13 cellular contexts compared by ENCODE assay signal in genomic region chr12:118374909-118375308, GRCh38. TPM values are rescaled to one million over a fixed set of nuclear protein-coding genes. Genes with fewer than 3 reads are reported as not detected.
DNase-seq lines count a peak whose midpoint lies in the region; ATAC-seq and TF ChIP-seq lines count a peak whose summit lies in the region.
"Had no signal": no experiment of that assay in that cellular context is flagged by ENCODE, and none has a peak within 500 bp of the region (broad histone marks: within the 10 kb centered on the region; RNA-seq: fewer than 3 reads in every experiment).

No MANE protein-coding gene starts in this region.

- intact Hi-C loops in left ventricle myocardium inferior (cut with micrococcal nuclease), result loop anchor here (5.0 kb wide), 1 partner anchor 188 kb away; no protein-coding TSS in a partner anchor
- intact Hi-C loops in right cardiac atrium (cut with DNase I), result loop anchor here (5.0 kb wide), 3 partner anchors 183 to 253 kb away; no protein-coding TSS in a partner anchor
- intact Hi-C loops in Caco-2 (cut with micrococcal nuclease; ENCODE audit: unreplicated experiment), result no loop called here

- H3K4me2 ChIP-seq in mesenchymal stem cell (ENCODE audit: low read length, poor library complexity, severe bottlenecking), result no peak overlapping the region

- H2BK5ac ChIP-seq in mesenchymal stem cell (ENCODE audit: low read depth, low read length, poor library complexity, severe bottlenecking), result no peak overlapping the region

- no peak for ATAC-seq in right cardiac atrium

- H2BK120ac ChIP-seq in mesenchymal stem cell (ENCODE audit: low read depth, low read length), result no peak overlapping the region

- BruUV-seq in Caco-2 (replicated peaks; lab: Mats Ljungman, UMichigan), result no TSS peak

- no peak overlapping the region for H3K14ac ChIP-seq in mesenchymal stem cell (ENCODE audit: low read length in 2 of 2)

- no peak overlapping the region for H3K23ac ChIP-seq in mesenchymal stem cell (ENCODE audit: low read length in 2 of 2)

- no peak overlapping the region for H4K8ac ChIP-seq in mesenchymal stem cell (ENCODE audit: low read length)

- H3K4me1 ChIP-seq in left ventricle myocardium inferior, result peaks cover 79% of the 10 kb centered on the region
- H3K4me1 ChIP-seq in right cardiac atrium (ENCODE audit: control insufficient read depth, insufficient read depth, low read length), result no peaks in the 10 kb centered on the region
- peaks cover 2% of the 10 kb centered on the region for H3K4me1 ChIP-seq in mesenchymal stem cell (ENCODE audit: control insufficient read depth, insufficient read depth, low read depth, low read length)
- H3K4me1 ChIP-seq in Caco-2, result peaks cover 7% of the 10 kb centered on the region; the same call in 1 of the 2 replicates

- no peak overlapping the region for H2AK5ac ChIP-seq in mesenchymal stem cell (ENCODE audit: low read length, severe bottlenecking)

- H3K79me1 ChIP-seq in mesenchymal stem cell (replicated peaks; ENCODE audit: low read length, poor library complexity, severe bottlenecking), result peaks cover 28% of the 10 kb centered on the region

- H3K18ac ChIP-seq in mesenchymal stem cell (ENCODE audit: low read depth in 1 of 2, low read length in 2 of 2), result no peak overlapping the region

- H3K36me3 Mint-ChIP-seq in type B pancreatic cell, result peaks cover 2% of the 10 kb centered on the region
- peaks cover 14% of the 10 kb centered on the region for H3K36me3 Mint-ChIP-seq in Caco-2 (ENCODE audit: insufficient read depth, unreplicated experiment)

- H3K27ac ChIP-seq in left ventricle myocardium inferior (replicated peaks) (peak overlapping the region; percentile 95), right cardiac atrium (ENCODE audit: low read length) (no peak overlapping the region), angular gyrus (ENCODE audit: low read depth, low read length) (peak overlapping the region; percentile 98), mesenchymal stem cell (ENCODE audit: low read length, poor library complexity, severe bottlenecking) (no peak overlapping the region)
- H3K27ac ChIP-seq: WERI-Rb-1 had no signal

- H3K4me3 ChIP-seq in left ventricle myocardium inferior (peak overlapping the region; percentile 22), right cardiac atrium (ENCODE audit: low read length) (no peak overlapping the region), mesenchymal stem cell (ENCODE audit: insufficient read depth in 1 of 2, low read depth in 1 of 2, low read length in 2 of 2) (peak overlapping the region in 1 of 2 experiments; percentile 99), Caco-2 (ENCODE audit: low read depth, low read length) (no peak overlapping the region)
- H3K4me3 ChIP-seq: Peyer's patch had no signal

- POLR2A ChIA-PET in Caco-2 (lab: Charles Lee), result no interaction called here

- 53% methylated on average over 5 of the region's 5 CpGs for WGBS in right cardiac atrium
- 97% methylated on average over 5 of the region's 5 CpGs for WGBS in mesenchymal stem cell

- TF ChIP-seq CTCF in left ventricle myocardium inferior (IDR thresholded peaks at IDR 0.05; ENCODE audit: borderline replicate concordance), result no peak
- no peak for TF ChIP-seq CTCF in type B pancreatic cell (conservative IDR thresholded peaks at IDR 0.05)
- no peak for TF ChIP-seq CTCF in Caco-2 (IDR thresholded peaks at IDR 0.05; ENCODE audit: insufficient read depth in 1 of 2, low read depth in 1 of 2, low read length in 1 of 2, severe bottlenecking in 1 of 2, unreplicated experiment in 1 of 2)

- H3K4me1 Mint-ChIP-seq in type B pancreatic cell (ENCODE audit: unreplicated experiment) (peaks cover 27% of the 10 kb centered on the region), Caco-2 (ENCODE audit: low read depth, unreplicated experiment) (peaks cover 7% of the 10 kb centered on the region)

- CTCF ChIA-PET in Caco-2 (lab: Charles Lee), result interaction anchor here (1.9 to 2.3 kb wide), 2 partner anchors 16 to 254 kb away, joined by 7 to 10 read pairs; no protein-coding TSS in a partner anchor

- no peak overlapping the region for H2BK12ac ChIP-seq in mesenchymal stem cell (ENCODE audit: low read length in 2 of 2)

- no peaks in the 10 kb centered on the region for H3K9me3 Mint-ChIP-seq in type B pancreatic cell
- no peaks in the 10 kb centered on the region for H3K9me3 Mint-ChIP-seq in Caco-2 (ENCODE audit: unreplicated experiment)
- H3K9me3 Mint-ChIP-seq: activated naive CD4-positive, alpha-beta T cell treated with anti-CD3 and anti-CD28 coated beads for 36 hours; endodermal cell had no signal

- no peaks in the 10 kb centered on the region for H3K9me3 ChIP-seq in left ventricle myocardium inferior (replicated peaks)
- H3K9me3 ChIP-seq in right cardiac atrium (ENCODE audit: control insufficient read depth, low read length), result no peaks in the 10 kb centered on the region
- H3K9me3 ChIP-seq in mesenchymal stem cell (ENCODE audit: control insufficient read depth, low read length), result no peaks in the 10 kb centered on the region
- H3K9me3 ChIP-seq in Caco-2, result no peaks in the 10 kb centered on the region
- H3K9me3 ChIP-seq: Peyer's patch had no signal

- H3K9ac ChIP-seq in mesenchymal stem cell (ENCODE audit: low read length), result peak overlapping the region; percentile 98

- H3K4me3 Mint-ChIP-seq in type B pancreatic cell, result peak overlapping the region; percentile 96
- no peak overlapping the region for H3K4me3 Mint-ChIP-seq in Caco-2 (ENCODE audit: unreplicated experiment)

- H3K36me3 ChIP-seq in left ventricle myocardium inferior, result peaks cover 5% of the 10 kb centered on the region
- H3K36me3 ChIP-seq in mesenchymal stem cell (ENCODE audit: control insufficient read depth in 1 of 2, insufficient read depth in 2 of 2, low read depth in 1 of 2, low read length in 2 of 2), result peaks cover 7 to 10% of the 10 kb centered on the region in 2 experiments
- no peaks in the 10 kb centered on the region; the same call in 1 of the 2 replicates for H3K36me3 ChIP-seq in Caco-2 (ENCODE audit: control insufficient read depth, insufficient read depth, low read length)

- no peak for DNase-seq in left ventricle myocardium inferior
- no peak for DNase-seq in right cardiac atrium
- DNase-seq in mesenchymal stem cell, result no peak
- no peak for DNase-seq in type B pancreatic cell (ENCODE audit: extremely low spot score, unreplicated experiment)
- DNase-seq in Caco-2, result no peak
- DNase-seq in retina, result no peak
- DNase-seq in KG1 (lab: John Stamatoyannopoulos, UW), result no peak
- DNase-seq: activated naive CD4-positive, alpha-beta T cell treated with anti-CD3 and anti-CD28 coated beads for 36 hours; COR-L47; Peyer's patch; WERI-Rb-1 had no signal

- H2BK15ac ChIP-seq in mesenchymal stem cell (ENCODE audit: low read depth, poor library complexity, severe bottlenecking), result no peak overlapping the region

- H3K27me3 ChIP-seq in left ventricle myocardium inferior (ENCODE audit: low read depth) (no peaks in the 10 kb centered on the region), right cardiac atrium (ENCODE audit: control insufficient read depth, insufficient read depth) (no peaks in the 10 kb centered on the region), mesenchymal stem cell (ENCODE audit: control insufficient read depth in 1 of 2, insufficient read depth in 1 of 2, low read length in 2 of 2) (no peaks in the 10 kb centered on the region), Caco-2 (replicated peaks; ENCODE audit: control insufficient read depth, insufficient read depth, low read length) (no peaks in the 10 kb centered on the region)
- H3K27me3 ChIP-seq: Peyer's patch had no signal

- no peak overlapping the region for H4K91ac ChIP-seq in mesenchymal stem cell (ENCODE audit: low read length)

- H3K4ac ChIP-seq in mesenchymal stem cell (ENCODE audit: low read depth in 1 of 2, low read length in 2 of 2), result no peak overlapping the region

- H2AFZ ChIP-seq in mesenchymal stem cell (ENCODE audit: low read depth, low read length), result no peak overlapping the region

- H3K27me3 Mint-ChIP-seq in type B pancreatic cell, result peaks cover 19% of the 10 kb centered on the region
- no peaks in the 10 kb centered on the region for H3K27me3 Mint-ChIP-seq in Caco-2 (ENCODE audit: insufficient read depth, unreplicated experiment)

- H3K27ac Mint-ChIP-seq in type B pancreatic cell, result peak overlapping the region; percentile 5
- no peak overlapping the region for H3K27ac Mint-ChIP-seq in Caco-2 (ENCODE audit: unreplicated experiment)

RNA-seq across cellular contexts. Expression of gene SUDS3, which starts 1.4 kb away (rescaled TPM):
- 20.4 TPM for total RNA-seq in left ventricle myocardium inferior
- total RNA-seq in right cardiac atrium, result 10 to 100 TPM; 18.9 to 24.0 (median 21.1) TPM
- 9.5 TPM for polyA plus RNA-seq in right cardiac atrium
- polyA plus RNA-seq in mesenchymal stem cell (2013, experiment 1 of 2), result 19.3 TPM
- 19.4 TPM for polyA plus RNA-seq in mesenchymal stem cell (2013, experiment 2 of 2)
- total RNA-seq in type B pancreatic cell (ENCODE audit: low replicate concordance), result 42.1 and 49.2 TPM in 2 replicates
- total RNA-seq in Caco-2 (2022), result 39.1 and 42.8 TPM in 2 replicates

RNA-seq across cellular contexts. Expression of gene TAOK3, which starts 2.2 kb away (rescaled TPM):
- total RNA-seq in left ventricle myocardium inferior, result 21.4 TPM
- 10 to 100 TPM; 18.9 to 29.1 (median 25.1) TPM for total RNA-seq in right cardiac atrium
- 16.9 TPM for polyA plus RNA-seq in right cardiac atrium
- polyA plus RNA-seq in mesenchymal stem cell (2013, experiment 1 of 2), result 31.9 TPM
- polyA plus RNA-seq in mesenchymal stem cell (2013, experiment 2 of 2), result 31.5 TPM
- 15.8 and 23.6 TPM in 2 replicates for total RNA-seq in type B pancreatic cell (ENCODE audit: low replicate concordance)
- 16.5 and 17.7 TPM in 2 replicates for total RNA-seq in Caco-2 (2022)

Comparison
In these comparisons a context has a peak if more than half of its experiments do, and no peak if none do; other contexts are left out.
1. H3K27ac ChIP-seq: peak in left ventricle myocardium inferior (single experiment) and angular gyrus (single experiment); none in right cardiac atrium (single experiment) and mesenchymal stem cell (single experiment).